ENCODE assay signal across 9 cellular contexts in genomic region chr21:16587671-16588379, GRCh38.
DNase-seq lines count a peak whose midpoint lies in the region; ATAC-seq, FAIRE-seq and TF ChIP-seq lines count a peak whose summit lies in the region.
"Had no signal": no experiment of that assay in that cellular context is flagged by ENCODE, and none has a peak within 500 bp of the region (broad histone marks: within the 10 kb centered on the region; RNA-seq: fewer than 3 reads in every experiment).

No MANE protein-coding gene starts in this region.

- H3K4me1 ChIP-seq in Peyer's patch (no peaks in the 10 kb centered on the region), ovary (ENCODE audit: insufficient read depth) (peaks cover 9% of the 10 kb centered on the region), Caco-2 (peaks cover 5% of the 10 kb centered on the region; the same call in 1 of the 2 replicates)

- no peak for ATAC-seq in GM21390 (IDR thresholded peaks at IDR 0.05; ENCODE audit: unreplicated experiment)
- ATAC-seq in HG03520 (IDR thresholded peaks at IDR 0.05; ENCODE audit: unreplicated experiment): no peak

- peaks cover 3% of the 10 kb centered on the region for H3K27me3 Mint-ChIP-seq in Caco-2 (ENCODE audit: insufficient read depth, unreplicated experiment)

- DNase-seq in BJ (ENCODE audit: low read depth) (peak; percentile 31), Peyer's patch (no peak), fibroblast of villous mesenchyme (ENCODE audit: low read depth) (peak; percentile 77), ovary (peak in 4 of 5 donors; percentile 32 to 61 (median 44)), Caco-2 (no peak), HTR-8/SVneo (ENCODE audit: insufficient read length, low spot score) (no peak)
- DNase-seq: activated naive CD4-positive, alpha-beta T cell treated with Interleukin-2 at 50 U/mL for 16 hours had no signal

- H3K4me3 Mint-ChIP-seq in Caco-2 (ENCODE audit: unreplicated experiment): no peak overlapping the region

- peak overlapping the region in 1 of 4 donors; percentile 16 for H3K27ac ChIP-seq in Peyer's patch
- H3K27ac ChIP-seq in ovary: peak overlapping the region; percentile 17 to 51

- H3K9me3 ChIP-seq in Peyer's patch: no peaks in the 10 kb centered on the region
- H3K9me3 ChIP-seq in ovary: no peaks in the 10 kb centered on the region
- no peaks in the 10 kb centered on the region for H3K9me3 ChIP-seq in Caco-2

- no peaks in the 10 kb centered on the region for H3K36me3 ChIP-seq in BJ (ENCODE audit: control insufficient read depth, insufficient read depth, low read length)
- no peaks in the 10 kb centered on the region for H3K36me3 ChIP-seq in Peyer's patch
- H3K36me3 ChIP-seq in ovary: no peaks in the 10 kb centered on the region
- no peaks in the 10 kb centered on the region for H3K36me3 ChIP-seq in Caco-2 (ENCODE audit: control insufficient read depth, insufficient read depth, low read length)

- H3K36me3 Mint-ChIP-seq in Caco-2 (ENCODE audit: insufficient read depth, unreplicated experiment): no peaks in the 10 kb centered on the region

- no peak for FAIRE-seq in HTR-8/SVneo (lab: Jason Lieb, UNC)

- TF ChIP-seq CTCF in BJ (IDR thresholded peaks at IDR 0.05; ENCODE audit: insufficient read depth, low read depth, low read length) (no peak), Peyer's patch (IDR thresholded peaks at IDR 0.05) (no peak), fibroblast of villous mesenchyme (IDR thresholded peaks at IDR 0.05; ENCODE audit: insufficient read depth, low read depth, low read length) (no peak), ovary (IDR thresholded peaks at IDR 0.05) (no peak), Caco-2 (IDR thresholded peaks at IDR 0.05; ENCODE audit: insufficient read depth in 1 of 2, low read depth in 1 of 2, low read length in 1 of 2, severe bottlenecking in 1 of 2, unreplicated experiment in 1 of 2) (no peak)

- H3K4me1 Mint-ChIP-seq in Caco-2 (ENCODE audit: low read depth, unreplicated experiment): no peaks in the 10 kb centered on the region

- no peaks in the 10 kb centered on the region for H3K9me3 Mint-ChIP-seq in Caco-2 (ENCODE audit: unreplicated experiment)

- 13 to 19% (median 15%) methylated on average over 7 of the region's 7 CpGs for WGBS in ovary, 3 donors

- POLR2A ChIA-PET in BJ (lab: Charles Lee): interaction anchor here (0.6 kb wide), 2 partner anchors 181 to 394 kb away, joined by 4 to 13 read pairs; no protein-coding TSS in a partner anchor
- POLR2A ChIA-PET in Caco-2 (lab: Charles Lee): no interaction called here

- no peak overlapping the region for H3K27ac Mint-ChIP-seq in Caco-2 (ENCODE audit: unreplicated experiment)

- no peak for TF ChIP-seq POLR2A in Peyer's patch (IDR thresholded peaks at IDR 0.05)
- TF ChIP-seq POLR2A in ovary (IDR thresholded peaks at IDR 0.05): no peak

- no peak for TF ChIP-seq EP300 in ovary (IDR thresholded peaks at IDR 0.05)

- intact Hi-C loops in ovary (cut with DNase I) (no loop called here), Caco-2 (cut with micrococcal nuclease; ENCODE audit: unreplicated experiment) (no loop called here)

- H3K4me3 ChIP-seq in BJ (ENCODE audit: low read depth, low read length): peak overlapping the region; percentile 44
- peak overlapping the region in 3 of 4 donors; percentile 3 to 31 (median 24) for H3K4me3 ChIP-seq in Peyer's patch
- H3K4me3 ChIP-seq in fibroblast of villous mesenchyme (ENCODE audit: low read depth, low read length): peak overlapping the region; percentile 40
- peak overlapping the region; percentile 41 for H3K4me3 ChIP-seq in ovary
- H3K4me3 ChIP-seq in Caco-2 (ENCODE audit: low read depth, low read length): no peak overlapping the region

- BruUV-seq in Caco-2 (replicated peaks; lab: Mats Ljungman, UMichigan): no TSS peak

- CTCF ChIA-PET in BJ (lab: Yijun Ruan, JAX) (interaction anchor here (0.8 kb wide), 1 partner anchor 12 kb away, joined by 4 read pairs; no protein-coding TSS in a partner anchor), Caco-2 (lab: Charles Lee) (no interaction called here)

- H3K27me3 ChIP-seq in BJ (ENCODE audit: control insufficient read depth, insufficient read depth, low read length) (no peaks in the 10 kb centered on the region), Peyer's patch (no peaks in the 10 kb centered on the region), ovary (no peaks in the 10 kb centered on the region), Caco-2 (replicated peaks; ENCODE audit: control insufficient read depth, insufficient read depth, low read length) (no peaks in the 10 kb centered on the region)

Comparison
In these comparisons a context has a peak if more than half of its experiments do, and no peak if none do; other contexts are left out.
1. DNase-seq: peak in BJ (single experiment), fibroblast of villous mesenchyme (single experiment) and ovary (4 of 5); none in Peyer's patch (0 of 3), Caco-2 (0 of 2) and HTR-8/SVneo (single experiment).